33 cellular contexts compared by ENCODE assay signal in the genomic region with DNA sequence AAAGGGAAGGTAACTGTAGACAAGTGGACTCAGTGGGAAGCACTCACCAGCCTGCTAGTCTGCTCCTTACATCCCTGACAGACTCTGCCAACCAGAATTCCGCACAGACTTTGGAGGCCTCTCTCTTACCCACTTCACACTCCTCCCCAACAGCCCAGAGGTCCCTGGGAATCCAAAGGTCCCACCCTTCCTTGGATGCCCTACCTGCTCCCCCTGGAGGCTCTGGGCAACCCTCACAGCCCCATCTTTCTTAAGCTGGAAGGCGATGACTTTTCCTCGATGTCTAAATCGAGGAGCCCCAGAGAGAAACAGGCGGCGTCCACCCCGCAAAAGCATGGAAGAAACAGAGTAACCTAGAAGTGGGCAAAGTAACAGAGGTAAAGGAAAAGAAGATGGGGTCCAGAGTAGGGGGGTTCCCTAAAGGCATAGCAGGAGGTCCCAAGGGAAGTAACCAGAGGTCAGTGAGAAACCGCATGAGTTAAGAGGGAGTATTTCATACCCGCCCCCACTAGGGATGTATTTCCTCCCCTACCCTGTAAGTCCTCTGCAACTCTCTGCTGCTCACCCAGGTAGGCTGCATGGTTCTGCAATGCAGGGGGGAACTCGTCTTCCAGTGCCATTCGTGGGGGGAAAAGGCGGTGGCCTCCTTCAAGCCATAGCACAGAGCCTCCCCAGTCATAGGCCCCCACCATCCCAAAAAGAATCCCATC. TPM values are rescaled to one million over a fixed set of nuclear protein-coding genes. Genes with fewer than 3 reads are reported as not detected.
DNase-seq lines count a peak whose midpoint lies in the region; ATAC-seq and TF ChIP-seq lines count a peak whose summit lies in the region.
"Had no signal": no experiment of that assay in that cellular context is flagged by ENCODE, and none has a peak within 500 bp of the region (broad histone marks: within the 10 kb centered on the region; RNA-seq: fewer than 3 reads in every experiment).

No MANE protein-coding gene starts in this region.

- ATAC-seq in upper lobe of left lung (ENCODE audit: low FRiP score in 2 of 2): no peak
- ATAC-seq in GM21526 (IDR thresholded peaks at IDR 0.05; ENCODE audit: low FRiP score, unreplicated experiment): no peak
- ATAC-seq: activated T-cell treated with anti-CD3 and anti-CD28 coated beads, Interleukin-2, amount 50 U/mL, for 72 hours; CD8-positive, alpha-beta T cell; lower lobe of right lung; mucosa of descending colon; natural killer cell; stimulated activated naive CD8-positive, alpha-beta T cell treated with anti-CD3 and anti-CD28 coated beads, Interleukin-15, amount 100 ng/mL, for 72 hours; T-helper 17 cell had no signal

- CTCF ChIA-PET in HEK293 (lab: Yijun Ruan, JAX): interaction anchor here (1.3 to 4.5 kb wide), 2 partner anchors 9 kb away, joined by 6 to 18 read pairs; a partner anchor contains a TSS

- H3K27ac ChIP-seq in HEK293 (ENCODE audit: extremely low read depth, low read depth, low read length) (no peak overlapping the region), upper lobe of left lung (no peak overlapping the region)
- H3K27ac ChIP-seq: lower lobe of right lung, RWPE1, SK-N-MC, thoracic aorta, uterus had no signal

- TF ChIP-seq EP300 in upper lobe of left lung (IDR thresholded peaks at IDR 0.05): no peak

- in situ Hi-C loops in astrocyte of the spinal cord (cut with HindIII; ENCODE audit: low sequenced_read_pairs): no loop called here

- WGBS in upper lobe of left lung, 2 donors: 85 to 90% methylated on average over 12 of the region's 12 CpGs

- H3K4me1 ChIP-seq in HEK293 (ENCODE audit: control insufficient read depth, insufficient read depth, low read length) (no peaks in the 10 kb centered on the region), upper lobe of left lung (no peaks in the 10 kb centered on the region)
- H3K4me1 ChIP-seq: lower lobe of right lung, uterus had no signal

- H3K27me3 ChIP-seq in upper lobe of left lung: no peaks in the 10 kb centered on the region
- H3K27me3 ChIP-seq: uterus had no signal

- H3K36me3 ChIP-seq in HEK293 (ENCODE audit: control insufficient read depth in 2 of 2, insufficient read depth in 1 of 2, low read length in 2 of 2): no peaks in the 10 kb centered on the region
- peaks cover 0 to 56% (median 7%) of the 10 kb centered on the region in 4 donors for H3K36me3 ChIP-seq in upper lobe of left lung
- H3K36me3 ChIP-seq: lower lobe of right lung, uterus had no signal

- POLR2A ChIA-PET in HEK293 (lab: Yijun Ruan, JAX): interaction anchor here (1.0 kb wide), 1 partner anchor 10 kb away, joined by 3 read pairs; no protein-coding TSS in a partner anchor

- no peak for TF ChIP-seq POLR2A in upper lobe of left lung (IDR thresholded peaks at IDR 0.05)

- DNase-seq in AG10803 (ENCODE audit: low read depth) (no peak), astrocyte of the spinal cord (ENCODE audit: low read depth, low spot score) (no peak), iPS-NIHi7 (ENCODE audit: extremely low spot score) (peak; percentile 59), upper lobe of left lung (no peak), RKO (ENCODE audit: low spot score) (no peak), T-helper 1 cell (no peak)
- DNase-seq: activated CD4-positive, alpha-beta memory T cell treated with anti-CD3 and anti-CD28 coated beads for 36 hours; activated CD4-positive, CD25-positive, alpha-beta regulatory T cell treated with anti-CD3 and anti-CD28 coated beads, Interleukin-2, amount 50 U/mL, for 72 hours; activated naive CD4-positive, alpha-beta T cell; activated T-cell treated with anti-CD3 and anti-CD28 coated beads, Interleukin-2, amount 50 U/mL, for 72 hours; CD8-positive, alpha-beta T cell; DMS 273 treated with DMSO at 0.1 percent for 48 hours; EL; hippocampal formation; IMR-90; lower lobe of right lung; mucosa of descending colon; natural killer cell; NCI-H1048; NCI-H1694; NCI-H446 treated with DMSO at 0.1 percent for 48 hours; NCI-H82; small intestine; stimulated activated naive CD8-positive, alpha-beta T cell treated with anti-CD3 and anti-CD28 coated beads, Interleukin-15, amount 100 ng/mL, for 72 hours; T-helper 17 cell; uterus had no signal

- no peak overlapping the region for H3K4me3 ChIP-seq in AG10803 (ENCODE audit: low read length)
- H3K4me3 ChIP-seq in HEK293 (ENCODE audit: low read depth, low read length): no peak overlapping the region
- no peak overlapping the region for H3K4me3 ChIP-seq in astrocyte of the spinal cord (ENCODE audit: low read depth, low read length)
- no peak overlapping the region for H3K4me3 ChIP-seq in upper lobe of left lung
- H3K4me3 ChIP-seq: lower lobe of right lung, mucosa of descending colon, SK-N-MC, thoracic aorta, uterus had no signal

- H3K9me3 ChIP-seq in HEK293 (ENCODE audit: control insufficient read depth, insufficient read depth, low read depth, low read length): no peaks in the 10 kb centered on the region
- no peaks in the 10 kb centered on the region for H3K9me3 ChIP-seq in upper lobe of left lung
- H3K9me3 ChIP-seq: lower lobe of right lung, mucosa of descending colon, thoracic aorta, uterus had no signal

- peak; percentile 1; the same call in 1 of the 2 replicates for TF ChIP-seq CTCF in AG10803 (conservative IDR thresholded peaks at IDR 0.05; ENCODE audit: low read length)
- 0 out of 2 replicates have a peak, but pooled peaks have one; percentile 7 for TF ChIP-seq CTCF in HEK293 (tag by site-specific recombination; IDR thresholded peaks at IDR 0.05)
- peak; percentile 19 for TF ChIP-seq CTCF in astrocyte of the spinal cord (IDR thresholded peaks at IDR 0.05; ENCODE audit: low read depth, low read length)
- TF ChIP-seq CTCF in upper lobe of left lung (IDR thresholded peaks at IDR 0.05): no peak

TF ChIP-seq in HEK293, 187 proteins besides CTCF, POLR2A, EP300 and RAD21:
- TF ChIP-seq PRDM1 (tag by site-specific recombination; IDR thresholded peaks at IDR 0.05) (no peak), ZFP37 (tag by site-specific recombination; IDR thresholded peaks at IDR 0.05) (no peak)

RNA-seq across cellular contexts. Expression of a gene that starts 8.4 kb away (rescaled TPM):
- total RNA-seq in upper lobe of left lung: 10 to 100 TPM; 13.3 to 46.1 (median 14.9) TPM

RNA-seq across cellular contexts. Expression of a gene that starts 15.8 kb away (rescaled TPM):
- 1 to 10 TPM in 4 of 6 donors, under 1 TPM in 1, not detected in 1; 0.76 to 2.5 (median 1.3) TPM for total RNA-seq in upper lobe of left lung
- total RNA-seq: B cell; CD8-positive, alpha-beta T cell; H4; T-helper 17 cell had no signal

RNA-seq across cellular contexts. Expression of a gene that starts 17.1 kb away (rescaled TPM):
- 10 to 100 TPM; 15.2 to 29.5 (median 26.9) TPM for total RNA-seq in upper lobe of left lung

RNA-seq across cellular contexts. Expression of a gene that starts 25.8 kb away (rescaled TPM):
- total RNA-seq in upper lobe of left lung: 100 to 1,000 TPM in 3 of 6 donors, 10 to 100 TPM in 3; 30.1 to 144 (median 101) TPM

RNA-seq across cellular contexts. Expression of a gene that starts 42.6 kb away (rescaled TPM):
- total RNA-seq in upper lobe of left lung: 10 to 100 TPM; 23.0 to 71.2 (median 29.5) TPM

Comparison
In these comparisons a context has a peak if more than half of its experiments do, and no peak if none do; other contexts are left out.
1. CTCF ChIP-seq: peak in AG10803 (single experiment), HEK293 (single experiment) and astrocyte of the spinal cord (single experiment); none in upper lobe of left lung (0 of 6).